In genomic region chr10:93993414-93993781, GRCh38 we compare ENCODE assay signal across 9 cellular contexts. TPM values are rescaled to one million over a fixed set of nuclear protein-coding genes. Genes with fewer than 3 reads are reported as not detected.
DNase-seq lines count a peak whose midpoint lies in the region; ATAC-seq and TF ChIP-seq lines count a peak whose summit lies in the region.
"Had no signal": no experiment of that assay in that cellular context is flagged by ENCODE, and none has a peak within 500 bp of the region (broad histone marks: within the 10 kb centered on the region; RNA-seq: fewer than 3 reads in every experiment).

No MANE protein-coding gene starts in this region.

- H3K36me3 ChIP-seq in duodenal mucosa (ENCODE audit: control insufficient read depth in 1 of 2, insufficient read depth in 2 of 2, low read length in 2 of 2) = no peaks in the 10 kb centered on the region

- H3K4me3 Mint-ChIP-seq in nephron = peak overlapping the region; percentile 83 to 91 (median 90)

- peak overlapping the region; percentile 11 to 40 for H3K9ac ChIP-seq in duodenal mucosa (ENCODE audit: low read depth in 1 of 2, low read length in 2 of 2)

- POLR2A ChIA-PET in AG04450 (lab: Yijun Ruan, JAX) = no interaction called here

- H3K27ac ChIP-seq in AG04450 (ENCODE audit: low read depth, low read length) (no peak overlapping the region), duodenal mucosa (ENCODE audit: low read depth, low read length) (no peak overlapping the region)

- H3K4me1 Mint-ChIP-seq in nephron = peaks cover 62% of the 10 kb centered on the region

- H3K4me3 ChIP-seq in AG04450 (ENCODE audit: low read depth, low read length) = peak overlapping the region; percentile 75
- H3K4me3 ChIP-seq in duodenal mucosa (ENCODE audit: low read depth in 1 of 2, low read length in 2 of 2) = peak overlapping the region; percentile 52 to 66

- H3K27me3 ChIP-seq in AG04450 (ENCODE audit: control insufficient read depth, insufficient read depth, low read length) (no peaks in the 10 kb centered on the region), duodenal mucosa (ENCODE audit: control insufficient read depth in 1 of 2, insufficient read depth in 2 of 2, low read length in 2 of 2) (peaks cover 5 to 6% of the 10 kb centered on the region in 2 donors)

- peaks cover 31 to 33% of the 10 kb centered on the region in 2 donors for H3K4me1 ChIP-seq in duodenal mucosa (ENCODE audit: control insufficient read depth in 1 of 2, insufficient read depth in 2 of 2, low read length in 2 of 2)

- peak; percentile 16 for ATAC-seq in HG02973 (IDR thresholded peaks at IDR 0.05; ENCODE audit: unreplicated experiment)

- CTCF ChIA-PET in AG04450 (lab: Charles Lee) = interaction anchor here (0.9 kb wide), 1 partner anchor 83 kb away, joined by 3 read pairs; no protein-coding TSS in a partner anchor

- peaks cover 4% of the 10 kb centered on the region for H3K27me3 Mint-ChIP-seq in nephron (ENCODE audit: low read depth)

- H3K36me3 Mint-ChIP-seq in nephron (ENCODE audit: low read depth) = peaks cover 10% of the 10 kb centered on the region

- H3K27ac Mint-ChIP-seq in nephron = peak overlapping the region; percentile 53 to 94 (median 90)

- DNase-seq in AG04450 (ENCODE audit: low read depth, low spot score) = no peak
- no peak for DNase-seq in 8988T
- DNase-seq in NCI-H1436 (lab: John Stamatoyannopoulos, UW) = no peak
- no peak for DNase-seq in iPS-NIHi7 (ENCODE audit: extremely low spot score)
- DNase-seq in cerebellar cortex (ENCODE audit: low spot score) = no peak
- DNase-seq: stimulated activated CD4-positive, alpha-beta T cell treated with anti-CD3 and anti-CD28 coated beads, Interleukin-1b, Interleukin-23, amount 100 ng/mL, for 48 hours had no signal

- TF ChIP-seq CTCF in AG04450 (IDR thresholded peaks at IDR 0.05; ENCODE audit: low read depth, low read length) (no peak), nephron (IDR thresholded peaks at IDR 0.05; ENCODE audit: unreplicated experiment in 3 of 3) (no peak)

- H3K9me3 ChIP-seq in AG04450 (ENCODE audit: control insufficient read depth, insufficient read depth, low read length) (no peaks in the 10 kb centered on the region), duodenal mucosa (ENCODE audit: control insufficient read depth in 1 of 2, low read length in 2 of 2) (no peaks in the 10 kb centered on the region)

- H3K9me3 Mint-ChIP-seq in nephron = no peaks in the 10 kb centered on the region

RNA-seq across cellular contexts. Expression of gene PLCE1, which starts 0.3 kb away (rescaled TPM):
- 2.0 and 2.2 TPM in 2 replicates for polyA plus RNA-seq in AG04450 (2011; rRNA removed)
- 6.0 and 6.3 TPM in 2 replicates for polyA minus RNA-seq in AG04450 (2011; rRNA and poly(A)+ RNA removed)
